In the genomic region with DNA sequence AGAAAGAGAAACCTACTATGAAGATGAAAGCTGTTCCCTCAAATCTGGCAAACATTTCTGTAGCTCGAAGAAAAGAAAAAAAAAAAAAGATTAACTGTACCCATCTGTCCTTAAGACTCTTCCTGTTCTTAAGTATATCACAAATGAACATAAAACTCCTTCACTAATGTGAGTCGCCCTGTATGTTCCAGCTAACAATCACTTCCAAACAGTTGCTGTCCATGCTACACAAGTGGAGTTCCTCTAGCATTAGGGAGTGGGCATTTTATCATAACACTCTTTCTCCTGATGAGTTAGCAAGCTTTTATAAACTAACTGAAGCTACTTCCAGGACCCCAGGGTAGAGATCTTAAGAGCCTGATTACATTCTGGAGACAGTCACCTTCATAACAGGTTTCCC, we compare ENCODE assay signal across 11 cellular contexts. TPM values are rescaled to one million over a fixed set of nuclear protein-coding genes. Genes with fewer than 3 reads are reported as not detected.
DNase-seq lines count a peak whose midpoint lies in the region; ATAC-seq, FAIRE-seq and TF ChIP-seq lines count a peak whose summit lies in the region.
"Had no signal": no experiment of that assay in that cellular context is flagged by ENCODE, and none has a peak within 500 bp of the region (broad histone marks: within the 10 kb centered on the region; RNA-seq: fewer than 3 reads in every experiment).

No MANE protein-coding gene starts in this region.

- no peak for ATAC-seq in GM23338
- ATAC-seq in activated T-helper 17 cell treated with anti-CD3 and anti-CD28 coated beads, Interleukin-2, amount 50 U/mL, for 72 hours (replicated peaks): no peak
- ATAC-seq in GM19324 (IDR thresholded peaks at IDR 0.05; ENCODE audit: low FRiP score, unreplicated experiment): no peak
- ATAC-seq in HG03432 (IDR thresholded peaks at IDR 0.05; ENCODE audit: unreplicated experiment): no peak
- ATAC-seq: lower lobe of right lung had no signal

- peaks cover 61% of the 10 kb centered on the region for H3K4me1 Mint-ChIP-seq in GM23338
- H3K4me1 Mint-ChIP-seq in activated T-helper 17 cell treated with anti-CD3 and anti-CD28 coated beads, Interleukin-2, amount 50 U/mL, for 72 hours: peaks cover 33% of the 10 kb centered on the region

- TF ChIP-seq CTCF in GM23338 (conservative IDR thresholded peaks at IDR 0.05; ENCODE audit: low read depth in 2 of 2): no peak
- no peak for TF ChIP-seq CTCF in keratinocyte (optimal IDR thresholded peaks at IDR 0.05 in 1 of 3, IDR thresholded peaks at IDR 0.05 in 1 of 3, conservative IDR thresholded peaks at IDR 0.05 in 1 of 3; ENCODE audit: extremely low read depth in 1 of 3, insufficient read depth in 2 of 3, low read length in 3 of 3)
- TF ChIP-seq CTCF in kidney (IDR thresholded peaks at IDR 0.05; ENCODE audit: borderline replicate concordance, extremely low read depth, insufficient read depth): no peak

- H3K4me1 ChIP-seq in ACC112 (ENCODE audit: control insufficient read depth, insufficient read depth, low read length, unreplicated experiment): peaks cover 33% of the 10 kb centered on the region
- H3K4me1 ChIP-seq in GM23338 (ENCODE audit: insufficient read depth): peaks cover 54% of the 10 kb centered on the region
- peaks cover 21% of the 10 kb centered on the region for H3K4me1 ChIP-seq in keratinocyte (ENCODE audit: control insufficient read depth, extremely low read depth, insufficient read depth, low read length)
- H3K4me1 ChIP-seq in kidney (ENCODE audit: control insufficient read depth in 1 of 2, insufficient read depth in 1 of 2, low read depth in 1 of 2, low read length in 2 of 2): peaks cover 17 to 26% of the 10 kb centered on the region in 2 donors

- H3K9ac ChIP-seq in keratinocyte (ENCODE audit: control insufficient read depth, extremely low read depth, insufficient read depth, low read length) (no peak overlapping the region), kidney (ENCODE audit: low read length in 2 of 2) (no peak overlapping the region)

- peaks cover 15% of the 10 kb centered on the region; the same call in 2 of the 3 replicates for H3K36me3 Mint-ChIP-seq in GM23338 (ENCODE audit: low read depth)
- peaks cover 61% of the 10 kb centered on the region for H3K36me3 Mint-ChIP-seq in activated T-helper 17 cell treated with anti-CD3 and anti-CD28 coated beads, Interleukin-2, amount 50 U/mL, for 72 hours (ENCODE audit: low read depth)

- no peak overlapping the region for H2AFZ ChIP-seq in ACC112 (ENCODE audit: low read length, unreplicated experiment)
- no peak overlapping the region for H2AFZ ChIP-seq in GM23338
- no peak overlapping the region for H2AFZ ChIP-seq in keratinocyte (ENCODE audit: control insufficient read depth, low read length)

- peaks cover 2% of the 10 kb centered on the region for H3K9me1 ChIP-seq in keratinocyte (ENCODE audit: control insufficient read depth, extremely low read depth, insufficient read depth, low read length)

- peak overlapping the region; percentile 3; the same call in 1 of the 3 replicates for H3K4me3 Mint-ChIP-seq in GM23338
- peak overlapping the region; percentile 66 for H3K4me3 Mint-ChIP-seq in activated T-helper 17 cell treated with anti-CD3 and anti-CD28 coated beads, Interleukin-2, amount 50 U/mL, for 72 hours

- H3K4me2 ChIP-seq in GM23338 (peak overlapping the region; percentile 39), keratinocyte (ENCODE audit: control insufficient read depth, extremely low read depth, insufficient read depth, low read depth, low read length) (peak overlapping the region; percentile 76)

- peaks cover 63% of the 10 kb centered on the region for H4K20me1 ChIP-seq in GM23338 (replicated peaks; ENCODE audit: insufficient read depth)
- peaks cover 32% of the 10 kb centered on the region for H4K20me1 ChIP-seq in keratinocyte (ENCODE audit: control insufficient read depth, extremely low read depth, insufficient read depth, low read length)

- H3K36me3 ChIP-seq in ACC112 (ENCODE audit: insufficient read depth, low read length): peaks cover 3% of the 10 kb centered on the region; the same call in 1 of the 2 replicates
- no peaks in the 10 kb centered on the region for H3K36me3 ChIP-seq in GM23338 (ENCODE audit: insufficient read depth)
- peaks cover 0 to 3% of the 10 kb centered on the region in 2 experiments for H3K36me3 ChIP-seq in keratinocyte (ENCODE audit: control insufficient read depth in 2 of 2, extremely low read depth in 1 of 2, insufficient read depth in 2 of 2, low read length in 2 of 2)
- H3K36me3 ChIP-seq in kidney (ENCODE audit: control insufficient read depth in 1 of 2, insufficient read depth in 2 of 2, low read length in 2 of 2): no peaks in the 10 kb centered on the region
- H3K36me3 ChIP-seq: lower lobe of right lung, thoracic aorta had no signal

- H3K27me3 ChIP-seq in ACC112 (ENCODE audit: insufficient read depth, low read length) (no peaks in the 10 kb centered on the region), GM23338 (ENCODE audit: insufficient read depth) (no peaks in the 10 kb centered on the region), keratinocyte (ENCODE audit: control insufficient read depth, extremely low read depth, insufficient read depth, low read length) (no peaks in the 10 kb centered on the region)

- no peak overlapping the region for H3K27ac ChIP-seq in ACC112 (ENCODE audit: low read depth, low read length)
- H3K27ac ChIP-seq in GM23338 (ENCODE audit: low read depth): 0 out of 2 replicates have a peak overlapping the region, but pooled peaks have one; percentile 3
- H3K27ac ChIP-seq in keratinocyte (ENCODE audit: control insufficient read depth, insufficient read depth, low read length): peak overlapping the region; percentile 24
- no peak overlapping the region for H3K27ac ChIP-seq in kidney (ENCODE audit: low read depth in 2 of 2, low read length in 2 of 2)
- H3K27ac ChIP-seq: lower lobe of right lung, thoracic aorta had no signal

- peak overlapping the region; percentile 21; the same call in 1 of the 2 replicates for H3K4me3 ChIP-seq in ACC112 (ENCODE audit: low read depth, low read length)
- H3K4me3 ChIP-seq in GM23338: no peak overlapping the region
- H3K4me3 ChIP-seq in keratinocyte (ENCODE audit: control insufficient read depth in 2 of 3, extremely low read depth in 1 of 3, insufficient read depth in 2 of 3, low read depth in 1 of 3, low read length in 3 of 3): peak overlapping the region in 1 of 3 experiments; percentile 26
- peak overlapping the region in 1 of 2 donors; percentile 20 for H3K4me3 ChIP-seq in kidney (ENCODE audit: low read length in 2 of 2)
- H3K4me3 ChIP-seq: lower lobe of right lung, thoracic aorta had no signal

- H3K27ac Mint-ChIP-seq in GM23338: peak overlapping the region; percentile 59; the same call in 1 of the 2 replicates
- peak overlapping the region; percentile 9 for H3K27ac Mint-ChIP-seq in activated T-helper 17 cell treated with anti-CD3 and anti-CD28 coated beads, Interleukin-2, amount 50 U/mL, for 72 hours

- no peaks in the 10 kb centered on the region for H3K9me2 ChIP-seq in GM23338 (ENCODE audit: insufficient read depth)

- DNase-seq in GM23338 (ENCODE audit: low spot score): no peak
- no peak for DNase-seq in keratinocyte (ENCODE audit: low read depth, low spot score)
- DNase-seq in HuH-7.5 (ENCODE audit: low spot score): no peak
- no peak for DNase-seq in kidney
- DNase-seq: KBM-7, lower lobe of right lung had no signal

- FAIRE-seq in keratinocyte (lab: Jason Lieb, UNC) (peak; percentile 64), kidney (lab: Jason Lieb, UNC) (no peak)

- H3K9me3 ChIP-seq in keratinocyte (ENCODE audit: control insufficient read depth, low read depth, low read length) (no peaks in the 10 kb centered on the region), kidney (ENCODE audit: control insufficient read depth in 1 of 2, low read length in 2 of 2) (no peaks in the 10 kb centered on the region)
- H3K9me3 ChIP-seq: lower lobe of right lung, thoracic aorta had no signal

- no peaks in the 10 kb centered on the region for H3K9me3 Mint-ChIP-seq in GM23338
- no peaks in the 10 kb centered on the region for H3K9me3 Mint-ChIP-seq in activated T-helper 17 cell treated with anti-CD3 and anti-CD28 coated beads, Interleukin-2, amount 50 U/mL, for 72 hours

- H3K79me2 ChIP-seq in ACC112 (ENCODE audit: control insufficient read depth, insufficient read depth, low read length, unreplicated experiment) (peaks cover 99% of the 10 kb centered on the region), GM23338 (replicated peaks; ENCODE audit: insufficient read depth) (peaks cover 100% of the 10 kb centered on the region), keratinocyte (ENCODE audit: control insufficient read depth, insufficient read depth, low read length) (peaks cover 100% of the 10 kb centered on the region)

- peaks cover 6% of the 10 kb centered on the region for H3K27me3 Mint-ChIP-seq in GM23338 (ENCODE audit: insufficient read depth, low read depth, poor library complexity)
- no peaks in the 10 kb centered on the region for H3K27me3 Mint-ChIP-seq in activated T-helper 17 cell treated with anti-CD3 and anti-CD28 coated beads, Interleukin-2, amount 50 U/mL, for 72 hours

- H3F3A ChIP-seq in GM23338 (replicated peaks; ENCODE audit: low read depth): no peaks in the 10 kb centered on the region

- dilution Hi-C loops in keratinocyte (cut with MboI; ENCODE audit: extremely low pct_ligation_motif_present, low sequenced_read_pairs): no loop called here

- intact Hi-C loops in kidney (cut with DNase I): no loop called here

TF ChIP-seq in GM23338, 12 proteins besides CTCF, POLR2A, EP300 and RAD21 (continues in another document):
- TF ChIP-seq CREB1 (CRISPR knock-in tag; IDR thresholded peaks at IDR 0.05; ENCODE audit: low read depth): no peak

RNA-seq across cellular contexts. Expression of gene CUL3, which starts 5.8 kb away (rescaled TPM):
- 99.5 and 125 TPM in 2 replicates for total RNA-seq in GM23338 (2014; rRNA removed; shearing (Covaris generic))
- polyA plus RNA-seq in GM23338 (2016; fragmentation: Nextera tagmentation; extraction: Ambion mirVana): 74.2 and 86.0 TPM in 2 replicates
- 100 to 1,000 TPM in 1 of 2 donors, 10 to 100 TPM in 1; 96.1 to 128 TPM for total RNA-seq in activated T-helper 17 cell treated with anti-CD3 and anti-CD28 coated beads, Interleukin-2, amount 50 U/mL, for 72 hours
- 37.8 to 71.7 TPM (median 48.1 TPM) in 3 replicates for polyA plus RNA-seq in keratinocyte
- polyA plus RNA-seq in keratinocyte (2011; ENCODE audit: low read depth): 153 TPM
- polyA plus RNA-seq in keratinocyte (2011; cell fraction: cytosol; rRNA removed): 43.1 and 69.8 TPM in 2 replicates
- polyA plus RNA-seq in keratinocyte (2011; cell fraction: nucleus; rRNA removed): 42.1 and 59.2 TPM in 2 replicates
- 67.6 and 79.3 TPM in 2 replicates for polyA plus RNA-seq in keratinocyte (2012; ENCODE audit: low replicate concordance)
- 23.3 to 77.5 TPM (median 34.0 TPM) in 3 replicates for polyA minus RNA-seq in keratinocyte
- 28.2 TPM for polyA minus RNA-seq in keratinocyte (2011; cell fraction: cytosol; rRNA and poly(A)+ RNA removed)
- polyA minus RNA-seq in keratinocyte (2011; cell fraction: nucleus; rRNA and poly(A)+ RNA removed): 38.3 and 67.2 TPM in 2 replicates
- 78.5 TPM for total RNA-seq in kidney
- 81.2 TPM for polyA plus RNA-seq in kidney (ENCODE audit: insufficient read depth, low read depth, low replicate concordance)

Comparison
In these comparisons a context has a peak if more than half of its experiments do, and no peak if none do; other contexts are left out.
1. H3K27ac ChIP-seq: peak in GM23338 (single experiment) and keratinocyte (single experiment); none in ACC112 (single experiment) and kidney (0 of 2).